In the genomic region with DNA sequence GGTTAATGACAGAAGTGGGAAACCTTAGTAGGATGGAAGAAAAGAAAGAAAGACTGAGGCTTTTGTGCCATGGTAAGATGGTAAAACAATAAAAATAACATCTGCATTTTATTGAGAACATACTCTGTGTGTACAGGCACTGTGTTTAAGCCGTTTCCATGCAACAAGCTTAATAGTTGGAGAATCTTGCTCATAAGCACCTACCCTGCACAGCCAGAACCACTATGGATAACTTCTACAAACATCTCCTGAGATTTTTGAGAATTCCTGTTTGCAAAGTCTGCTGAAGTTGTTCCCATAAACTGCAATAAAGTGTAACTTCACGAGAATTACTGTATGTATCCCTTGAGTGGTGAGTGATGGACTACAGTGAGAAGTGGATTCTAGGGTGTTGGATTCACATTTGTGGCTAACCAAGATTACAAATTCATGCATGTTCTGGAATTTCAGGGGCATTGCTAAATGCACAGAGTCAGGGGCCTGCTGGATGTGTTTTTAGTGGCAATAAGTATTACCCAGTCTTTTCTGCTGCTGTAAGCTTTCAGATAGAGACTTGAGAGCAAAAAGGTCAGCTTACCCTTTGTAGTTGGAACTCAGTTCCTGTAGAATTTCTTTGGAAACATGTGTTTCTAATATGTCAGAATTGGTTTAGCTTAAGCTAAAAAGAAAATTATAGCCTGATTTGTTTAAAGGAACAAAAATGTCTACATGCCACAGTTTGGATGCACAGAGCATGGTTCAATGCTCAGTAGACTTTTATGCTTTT, we compare ENCODE assay signal across 19 cellular contexts.
A peak's percentile ranks its signal among the peaks of the same experiment; 100 is the strongest.
DNase-seq lines count a peak whose midpoint lies in the region; ATAC-seq and TF ChIP-seq lines count a peak whose summit lies in the region.
"Had no signal": no experiment of that assay in that cellular context is flagged by ENCODE, and none has a peak within 500 bp of the region (broad histone marks: within the 10 kb centered on the region; RNA-seq: fewer than 3 reads in every experiment).

No MANE protein-coding gene starts in this region.

- H3K79me2 ChIP-seq in SK-N-SH (ENCODE audit: insufficient read depth), result peaks cover 5% of the 10 kb centered on the region; the same call in 1 of the 2 replicates

- H3K4me1 ChIP-seq in SK-N-SH (ENCODE audit: control insufficient read depth in 1 of 2, insufficient read depth in 2 of 2, low read depth in 1 of 2, low read length in 1 of 2) (peaks cover 0 to 20% of the 10 kb centered on the region in 2 experiments; a peak in 2 of 4 replicates), mucosa of descending colon (ENCODE audit: low read depth) (peaks cover 7% of the 10 kb centered on the region)
- H3K4me1 ChIP-seq: SJSA1 had no signal

- peaks cover 7% of the 10 kb centered on the region for H4K20me1 ChIP-seq in SK-N-SH (ENCODE audit: insufficient read depth)

- TF ChIP-seq CTCF in SK-N-SH (IDR thresholded peaks at IDR 0.05) (no peak), mucosa of descending colon (IDR thresholded peaks at IDR 0.05) (no peak)

- TF ChIP-seq RAD21 in SK-N-SH (IDR thresholded peaks at IDR 0.05; ENCODE audit: low read length), result no peak

- DNase-seq in SK-N-SH (no peak), amniotic epithelial cell (ENCODE audit: low read depth) (peak; percentile 78), mucosa of descending colon (no peak), NCI-H69 (lab: John Stamatoyannopoulos, UW) (no peak), NCI-H187 (lab: John Stamatoyannopoulos, UW) (no peak)
- DNase-seq: activated CD4-positive, alpha-beta T cell treated with anti-CD3 and anti-CD28 coated beads for 48 hours; activated naive CD4-positive, alpha-beta T cell; activated T-cell treated with anti-CD3 and anti-CD28 coated beads, Interleukin-2, amount 50 U/mL, for 24 hours; adrenal gland; effector CD4-positive, alpha-beta T cell; NCI-H1694; NCI-H524 treated with DMSO at 0.1 percent for 48 hours; stimulated activated naive CD8-positive, alpha-beta T cell treated with anti-CD3 and anti-CD28 coated beads, Interleukin-15, amount 100 ng/mL, for 72 hours; tibial artery had no signal

- no peak overlapping the region for H2AFZ ChIP-seq in SK-N-SH (ENCODE audit: low read depth)

- CTCF ChIA-PET in SK-N-SH (lab: Yijun Ruan, JAX), result interaction anchor here (1.0 to 2.9 kb wide), 4 partner anchors 12 to 54 kb away, joined by 3 to 14 read pairs (median 3); no protein-coding TSS in a partner anchor

- WGBS in SK-N-SH (ENCODE audit: low lambda C conversion rate), result 93% methylated on average over 2 of the region's 2 CpGs

- TF ChIP-seq EP300 in SK-N-SH (IDR thresholded peaks at IDR 0.05; ENCODE audit: borderline replicate concordance in 1 of 2, low read depth in 1 of 2, low read length in 1 of 2), result no peak

- H3K9me3 ChIP-seq in SK-N-SH (no peaks in the 10 kb centered on the region), mucosa of descending colon (no peaks in the 10 kb centered on the region)
- H3K9me3 ChIP-seq: A549, adrenal gland, SJSA1, tibial artery had no signal

- intact Hi-C loops in mucosa of descending colon (cut with DNase I, micrococcal nuclease), result no loop called here

- H3K9me2 ChIP-seq in SK-N-SH, result no peaks in the 10 kb centered on the region

- no peak overlapping the region for H3K4me2 ChIP-seq in SK-N-SH
- H3K4me2 ChIP-seq: A549 had no signal

- peaks cover 8% of the 10 kb centered on the region for H3F3A ChIP-seq in SK-N-SH (replicated peaks; ENCODE audit: insufficient read depth)

- POLR2A ChIA-PET in SK-N-SH (lab: Yijun Ruan, JAX), result interaction anchor here (0.6 kb wide), 1 partner anchor 324 kb away, joined by 3 read pairs; a partner anchor contains a TSS

- peak; percentile 60 for ATAC-seq in SK-N-SH treated with all-trans-retinoic acid at 6 μM for 48 hours
- peak; percentile 78 for ATAC-seq in mucosa of descending colon
- no peak for ATAC-seq in GM21529 (IDR thresholded peaks at IDR 0.05; ENCODE audit: unreplicated experiment)
- no peak for ATAC-seq in HG03280 (IDR thresholded peaks at IDR 0.05; ENCODE audit: unreplicated experiment)
- ATAC-seq: stimulated activated naive CD8-positive, alpha-beta T cell treated with anti-CD3 and anti-CD28 coated beads, Interleukin-15, amount 100 ng/mL, for 72 hours had no signal

- H3K4me3 ChIP-seq in SK-N-SH (ENCODE audit: low read depth in 2 of 2, low read length in 1 of 2) (no peak overlapping the region), mucosa of descending colon (no peak overlapping the region)
- H3K4me3 ChIP-seq: A549, adrenal gland, SJSA1, tibial artery had no signal

- H3K36me3 ChIP-seq in SK-N-SH (replicated peaks in 1 of 2; ENCODE audit: control insufficient read depth in 1 of 2, insufficient read depth in 2 of 2, low read length in 1 of 2) (no peaks in the 10 kb centered on the region), mucosa of descending colon (ENCODE audit: low read depth) (no peaks in the 10 kb centered on the region)
- H3K36me3 ChIP-seq: SJSA1, tibial artery had no signal

- H3K27me3 ChIP-seq in SK-N-SH (ENCODE audit: insufficient read depth), result no peaks in the 10 kb centered on the region
- H3K27me3 ChIP-seq: adrenal gland, SJSA1, tibial artery had no signal

- H3K27ac ChIP-seq in SK-N-SH (ENCODE audit: low read depth in 2 of 2, low read length in 1 of 2), result peak overlapping the region in 1 of 2 experiments; percentile 12; a peak in 1 of 4 replicates
- H3K27ac ChIP-seq: A549, adrenal gland, SJSA1, tibial artery had no signal

- H3K9ac ChIP-seq in SK-N-SH, result no peak overlapping the region

TF ChIP-seq in SK-N-SH treated with all-trans-retinoic acid at 6 μM for 48 hours, 23 proteins besides CTCF, POLR2A, EP300 and RAD21 (continues in another document):
- no peak for TF ChIP-seq PPARA (CRISPR knock-in tag; IDR thresholded peaks at IDR 0.05; ENCODE audit: borderline replicate concordance)
- no peak for TF ChIP-seq ZFP30 (CRISPR knock-in tag; IDR thresholded peaks at IDR 0.05)
- TF ChIP-seq, protein P1, sequence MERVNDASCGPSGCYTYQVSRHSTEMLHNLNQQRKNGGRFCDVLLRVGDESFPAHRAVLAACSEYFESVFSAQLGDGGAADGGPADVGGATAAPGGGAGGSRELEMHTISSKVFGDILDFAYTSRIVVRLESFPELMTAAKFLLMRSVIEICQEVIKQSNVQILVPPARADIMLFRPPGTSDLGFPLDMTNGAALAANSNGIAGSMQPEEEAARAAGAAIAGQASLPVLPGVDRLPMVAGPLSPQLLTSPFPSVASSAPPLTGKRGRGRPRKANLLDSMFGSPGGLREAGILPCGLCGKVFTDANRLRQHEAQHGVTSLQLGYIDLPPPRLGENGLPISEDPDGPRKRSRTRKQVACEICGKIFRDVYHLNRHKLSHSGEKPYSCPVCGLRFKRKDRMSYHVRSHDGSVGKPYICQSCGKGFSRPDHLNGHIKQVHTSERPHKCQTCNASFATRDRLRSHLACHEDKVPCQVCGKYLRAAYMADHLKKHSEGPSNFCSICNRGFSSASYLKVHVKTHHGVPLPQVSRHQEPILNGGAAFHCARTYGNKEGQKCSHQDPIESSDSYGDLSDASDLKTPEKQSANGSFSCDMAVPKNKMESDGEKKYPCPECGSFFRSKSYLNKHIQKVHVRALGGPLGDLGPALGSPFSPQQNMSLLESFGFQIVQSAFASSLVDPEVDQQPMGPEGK (CRISPR knock-in tag; IDR thresholded peaks at IDR 0.05; ENCODE audit: borderline replicate concordance), result no peak
- TF ChIP-seq CSDC2 (CRISPR knock-in tag; IDR thresholded peaks at IDR 0.05), result no peak
- no peak for TF ChIP-seq ZC3H10 (CRISPR knock-in tag; IDR thresholded peaks at IDR 0.05)
- no peak for TF ChIP-seq BACH2 (CRISPR knock-in tag; IDR thresholded peaks at IDR 0.05; ENCODE audit: borderline replicate concordance)
- no peak for TF ChIP-seq SNAI2 (CRISPR knock-in tag; IDR thresholded peaks at IDR 0.05)

TF ChIP-seq in SK-N-SH, 30 proteins besides CTCF, POLR2A, EP300 and RAD21:
- TF ChIP-seq GATA2 (CRISPR knock-in tag; IDR thresholded peaks at IDR 0.05), result no peak
- TF ChIP-seq, protein P2, sequence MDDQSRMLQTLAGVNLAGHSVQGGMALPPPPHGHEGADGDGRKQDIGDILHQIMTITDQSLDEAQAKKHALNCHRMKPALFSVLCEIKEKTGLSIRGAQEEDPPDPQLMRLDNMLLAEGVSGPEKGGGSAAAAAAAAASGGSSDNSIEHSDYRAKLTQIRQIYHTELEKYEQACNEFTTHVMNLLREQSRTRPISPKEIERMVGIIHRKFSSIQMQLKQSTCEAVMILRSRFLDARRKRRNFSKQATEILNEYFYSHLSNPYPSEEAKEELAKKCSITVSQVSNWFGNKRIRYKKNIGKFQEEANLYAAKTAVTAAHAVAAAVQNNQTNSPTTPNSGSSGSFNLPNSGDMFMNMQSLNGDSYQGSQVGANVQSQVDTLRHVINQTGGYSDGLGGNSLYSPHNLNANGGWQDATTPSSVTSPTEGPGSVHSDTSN (IDR thresholded peaks at IDR 0.05), result no peak

Comparison
In these comparisons a context has a peak if more than half of its experiments do, and no peak if none do; other contexts are left out.
1. ATAC-seq: peak in SK-N-SH treated with all-trans-retinoic acid at 6 μM for 48 hours (single experiment) and mucosa of descending colon (single experiment); none in GM21529 (single experiment) and HG03280 (single experiment).